In genomic region chr1:186164773-186165172, GRCh38 we compare ENCODE assay signal across 20 cellular contexts.
A peak's percentile ranks its signal among the peaks of the same experiment; 100 is the strongest.
DNase-seq lines count a peak whose midpoint lies in the region; ATAC-seq and TF ChIP-seq lines count a peak whose summit lies in the region.
"Had no signal": no experiment of that assay in that cellular context is flagged by ENCODE, and none has a peak within 500 bp of the region (broad histone marks: within the 10 kb centered on the region; RNA-seq: fewer than 3 reads in every experiment).

No MANE protein-coding gene starts in this region.

- DNase-seq in mammary epithelial cell (no peak), MCF 10A (ENCODE audit: unreplicated experiment) (no peak), epithelial cell of prostate (ENCODE audit: low read depth, low spot score) (no peak), NCI-H146 treated with DMSO at 0.1 percent for 48 hours (lab: John Stamatoyannopoulos, UW; ENCODE audit: unreplicated experiment) (no peak), left ventricle myocardium inferior (no peak)
- DNase-seq: ACHN; AML-193; BE2C; Calu3; CD4-positive, alpha-beta T cell; COR-L47; DMS79 treated with DMSO at 0.1 percent for 48 hours; GF-D8; GOT3; HFFc6 had no signal

- H3K4me2 ChIP-seq in mammary epithelial cell (ENCODE audit: insufficient read depth, low read depth, low read length): no peak overlapping the region
- H3K4me2 ChIP-seq: BLaER1 treated with 17β-estradiol and CSF1 and Interleukin-3, amounts not matched to agents 10 nM and 100 nM had no signal

- BruUV-seq in mammary epithelial cell (replicated peaks; lab: Mats Ljungman, UMichigan) (no TSS peak), MCF 10A (replicated peaks; lab: Mats Ljungman, UMichigan) (no TSS peak)

- intact Hi-C loops in mammary epithelial cell (cut with micrococcal nuclease) (loop anchor here (2.0 kb wide), 1 partner anchor 44 kb away; no protein-coding TSS in a partner anchor), MCF 10A (cut with micrococcal nuclease) (no loop called here), left ventricle myocardium inferior (cut with micrococcal nuclease) (no loop called here)

- H4K20me1 ChIP-seq in mammary epithelial cell (ENCODE audit: insufficient read depth, low read length): no peaks in the 10 kb centered on the region
- H4K20me1 ChIP-seq: BLaER1 treated with 17β-estradiol and CSF1 and Interleukin-3, amounts not matched to agents 10 nM and 100 nM had no signal

- dilution Hi-C loops in mammary epithelial cell (cut with HindIII; ENCODE audit: low sequenced_read_pairs): no loop called here

- H3K9ac ChIP-seq in mammary epithelial cell (ENCODE audit: insufficient read depth, low read length): no peak overlapping the region
- H3K9ac ChIP-seq: BLaER1 treated with 17β-estradiol and CSF1 and Interleukin-3, amounts not matched to agents 10 nM and 100 nM had no signal

- H3K4me1 ChIP-seq in mammary epithelial cell (ENCODE audit: insufficient read depth, low read length) (peaks cover 12% of the 10 kb centered on the region), left ventricle myocardium inferior (no peaks in the 10 kb centered on the region)
- H3K4me1 ChIP-seq: BE2C; BLaER1 treated with 17β-estradiol and CSF1 and Interleukin-3, amounts not matched to agents 10 nM and 100 nM; HAP-1 had no signal

- H3K9me3 ChIP-seq in mammary epithelial cell (replicated peaks; ENCODE audit: insufficient read depth, low read length): no peaks in the 10 kb centered on the region
- H3K9me3 ChIP-seq in left ventricle myocardium inferior (replicated peaks): peaks cover 12% of the 10 kb centered on the region
- H3K9me3 ChIP-seq: BE2C, HAP-1 had no signal

- H3K27ac Mint-ChIP-seq in MCF 10A (ENCODE audit: low read depth, unreplicated experiment): no peak overlapping the region
- H3K27ac Mint-ChIP-seq: CD14-positive monocyte; CD4-positive, alpha-beta T cell; HFFc6 had no signal

- no peak overlapping the region for H2AFZ ChIP-seq in mammary epithelial cell (ENCODE audit: low read depth, low read length)

- H3K36me3 Mint-ChIP-seq in MCF 10A (ENCODE audit: insufficient read depth, unreplicated experiment): peaks cover 2% of the 10 kb centered on the region
- H3K36me3 Mint-ChIP-seq: CD14-positive monocyte had no signal

- peaks cover 8% of the 10 kb centered on the region for H3K4me1 Mint-ChIP-seq in MCF 10A (ENCODE audit: insufficient read depth, unreplicated experiment)
- H3K4me1 Mint-ChIP-seq: CD14-positive monocyte had no signal

- no peak overlapping the region for H3K4me3 Mint-ChIP-seq in MCF 10A (ENCODE audit: unreplicated experiment)
- H3K4me3 Mint-ChIP-seq: CD14-positive monocyte; CD4-positive, alpha-beta T cell; HFFc6 had no signal

- H3K79me2 ChIP-seq in mammary epithelial cell (ENCODE audit: insufficient read depth, low read length): no peaks in the 10 kb centered on the region

- no peak for TF ChIP-seq CTCF in mammary epithelial cell (conservative IDR thresholded peaks at IDR 0.05 in 1 of 2, IDR thresholded peaks at IDR 0.05 in 1 of 2; ENCODE audit: extremely low read depth in 1 of 2, insufficient read depth in 1 of 2, low read depth in 1 of 2, low read length in 2 of 2)
- no peak for TF ChIP-seq CTCF in MCF 10A (IDR thresholded peaks at IDR 0.05; ENCODE audit: unreplicated experiment)
- no peak for TF ChIP-seq CTCF in left ventricle myocardium inferior (IDR thresholded peaks at IDR 0.05; ENCODE audit: borderline replicate concordance)

- H3K27me3 ChIP-seq in mammary epithelial cell (ENCODE audit: insufficient read depth, low read length) (no peaks in the 10 kb centered on the region), left ventricle myocardium inferior (ENCODE audit: low read depth) (no peaks in the 10 kb centered on the region)
- H3K27me3 ChIP-seq: BE2C; BLaER1 treated with 17β-estradiol and CSF1 and Interleukin-3, amounts not matched to agents 10 nM and 100 nM had no signal

- H3K27me3 Mint-ChIP-seq in MCF 10A (ENCODE audit: insufficient read depth, unreplicated experiment): no peaks in the 10 kb centered on the region

- POLR2A ChIA-PET in MCF 10A (lab: Yijun Ruan, JAX): interaction anchor here (0.6 to 2.3 kb wide), 6 partner anchors 9 to 19 kb away, joined by 3 to 7 read pairs (median 4); no protein-coding TSS in a partner anchor

- ATAC-seq in SK-N-SH treated with all-trans-retinoic acid at 6 μM for 48 hours: peak; percentile 57

- H3K4me3 ChIP-seq in mammary epithelial cell (replicated peaks in 1 of 3; ENCODE audit: insufficient read depth in 1 of 3, low read depth in 2 of 3, low read length in 3 of 3): no peak overlapping the region
- H3K4me3 ChIP-seq in left ventricle myocardium inferior: no peak overlapping the region
- H3K4me3 ChIP-seq: BLaER1 treated with 17β-estradiol and CSF1 and Interleukin-3, amounts not matched to agents 10 nM and 100 nM; HAP-1 had no signal

- H3K36me3 ChIP-seq in mammary epithelial cell (ENCODE audit: insufficient read depth, low read length) (no peaks in the 10 kb centered on the region), left ventricle myocardium inferior (peaks cover 13% of the 10 kb centered on the region)
- H3K36me3 ChIP-seq: BE2C; BLaER1 treated with 17β-estradiol and CSF1 and Interleukin-3, amounts not matched to agents 10 nM and 100 nM; HAP-1 had no signal

- H3K9me3 Mint-ChIP-seq in MCF 10A (ENCODE audit: unreplicated experiment): peaks cover 11% of the 10 kb centered on the region
- H3K9me3 Mint-ChIP-seq: CD4-positive, alpha-beta T cell had no signal

- in situ Hi-C loops in mammary epithelial cell (cut with MboI; ENCODE audit: low sequenced_read_pairs in 2 of 2): no loop called here

- CTCF ChIA-PET in mammary epithelial cell (lab: Charles Lee; ENCODE audit: low non-redundant PET): no interaction called here
- CTCF ChIA-PET in MCF 10A (lab: Yijun Ruan, JAX): interaction anchor here (0.8 to 2.2 kb wide), 6 partner anchors 9 to 569 kb away, joined by 3 to 7 read pairs (median 4); no protein-coding TSS in a partner anchor

- WGBS in mammary epithelial cell (ENCODE audit: low coverage, missing lambda C conversion rate): 87% methylated on average over 3 of the region's 3 CpGs

- H3K27ac ChIP-seq in mammary epithelial cell (ENCODE audit: insufficient read depth, low read depth, low read length): peak overlapping the region; percentile 15
- peak overlapping the region; percentile 29 for H3K27ac ChIP-seq in epithelial cell of prostate
- no peak overlapping the region for H3K27ac ChIP-seq in left ventricle myocardium inferior (replicated peaks)
- H3K27ac ChIP-seq: 22Rv1; BLaER1 treated with 17β-estradiol and CSF1 and Interleukin-3, amounts not matched to agents 10 nM and 100 nM had no signal

TF ChIP-seq in SK-N-SH treated with all-trans-retinoic acid at 6 μM for 48 hours, 23 proteins besides CTCF, POLR2A, EP300 and RAD21:
- TF ChIP-seq ISL1 (CRISPR knock-in tag; IDR thresholded peaks at IDR 0.05): no peak
- no peak for TF ChIP-seq PATZ1 (CRISPR knock-in tag; IDR thresholded peaks at IDR 0.05; ENCODE audit: borderline replicate concordance)
- no peak for TF ChIP-seq ARNTL (CRISPR knock-in tag; IDR thresholded peaks at IDR 0.05; ENCODE audit: borderline replicate concordance, low read depth)
- no peak for TF ChIP-seq PPARA (CRISPR knock-in tag; IDR thresholded peaks at IDR 0.05; ENCODE audit: borderline replicate concordance)
- no peak for TF ChIP-seq OSR1 (CRISPR knock-in tag; IDR thresholded peaks at IDR 0.05)
- no peak for TF ChIP-seq TOX (CRISPR knock-in tag; IDR thresholded peaks at IDR 0.05; ENCODE audit: borderline replicate concordance)
- TF ChIP-seq ZNF70 (CRISPR knock-in tag; IDR thresholded peaks at IDR 0.05): no peak
- no peak for TF ChIP-seq SNAI2 (CRISPR knock-in tag; IDR thresholded peaks at IDR 0.05)
- TF ChIP-seq GLIS3 (CRISPR knock-in tag; IDR thresholded peaks at IDR 0.05): no peak
- TF ChIP-seq ZFP30 (CRISPR knock-in tag; IDR thresholded peaks at IDR 0.05): no peak
- TF ChIP-seq TCF4 (CRISPR knock-in tag; IDR thresholded peaks at IDR 0.05; ENCODE audit: borderline replicate concordance): no peak
- TF ChIP-seq BACH2 (CRISPR knock-in tag; IDR thresholded peaks at IDR 0.05; ENCODE audit: borderline replicate concordance): no peak
- no peak for TF ChIP-seq ZC3H10 (CRISPR knock-in tag; IDR thresholded peaks at IDR 0.05)
- TF ChIP-seq CSDC2 (CRISPR knock-in tag; IDR thresholded peaks at IDR 0.05): no peak
- TF ChIP-seq POU6F1 (CRISPR knock-in tag; IDR thresholded peaks at IDR 0.05; ENCODE audit: borderline replicate concordance, low read depth): no peak
